1 cellular context compared by ENCODE assay signal in genomic region chr2:200426754-200427153, GRCh38.
TF ChIP-seq lines count a peak whose summit lies in the region.

No MANE protein-coding gene starts in this region.

TF ChIP-seq in GM23338, 12 proteins besides CTCF, POLR2A, EP300 and RAD21 (continued from another document):
- no peak for TF ChIP-seq ZNF462 (CRISPR knock-in tag; IDR thresholded peaks at IDR 0.05)
- TF ChIP-seq ZNF331 (CRISPR knock-in tag; IDR thresholded peaks at IDR 0.05; ENCODE audit: low read depth), result no peak
- TF ChIP-seq EZH2phosphoT487 (IDR thresholded peaks at IDR 0.05; ENCODE audit: unreplicated experiment), result no peak
- TF ChIP-seq STAT1 (IDR thresholded peaks at IDR 0.05; ENCODE audit: unreplicated experiment), result no peak
- no peak for TF ChIP-seq EZH2 (IDR thresholded peaks at IDR 0.05; ENCODE audit: low read depth, unreplicated experiment)
- TF ChIP-seq ZNF114 (CRISPR knock-in tag; IDR thresholded peaks at IDR 0.05), result no peak
